22 cellular contexts compared by ENCODE assay signal in the genomic region with DNA sequence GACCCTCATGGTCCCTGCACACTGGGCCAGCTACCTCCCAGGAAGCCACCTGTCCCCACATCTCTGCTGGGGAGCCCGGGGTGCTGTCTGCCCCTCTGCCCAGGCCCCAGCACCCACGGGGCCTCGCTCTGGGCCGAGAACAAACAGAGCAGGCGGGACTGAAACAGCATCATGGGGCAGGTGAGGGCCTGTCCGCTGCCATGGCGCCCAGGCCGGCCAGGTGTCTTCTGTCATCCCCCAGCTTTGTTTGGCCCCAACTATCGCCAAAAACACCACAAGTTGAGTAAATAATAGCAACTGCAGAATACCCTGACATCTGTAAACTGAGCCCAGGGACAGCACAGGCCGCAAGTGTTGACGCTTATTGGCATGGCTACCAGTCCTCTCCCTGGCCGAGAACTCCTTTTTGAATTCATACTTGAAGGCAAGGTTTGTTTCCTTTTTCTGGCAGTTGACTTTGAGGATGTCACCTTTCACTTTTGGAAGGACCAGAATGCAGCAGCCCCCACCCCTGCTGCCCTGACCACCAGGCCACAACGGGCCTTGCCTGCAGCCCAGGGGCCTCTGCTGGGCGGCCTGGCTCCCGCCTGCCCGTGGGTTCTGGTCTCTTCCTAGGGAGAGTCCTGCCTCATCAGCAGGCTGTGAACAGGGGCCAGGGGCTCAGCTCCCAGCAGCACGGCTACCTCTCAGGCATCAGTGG.
DNase-seq lines count a peak whose midpoint lies in the region; ATAC-seq and TF ChIP-seq lines count a peak whose summit lies in the region.
"Had no signal": no experiment of that assay in that cellular context is flagged by ENCODE, and none has a peak within 500 bp of the region (broad histone marks: within the 10 kb centered on the region; RNA-seq: fewer than 3 reads in every experiment).

No MANE protein-coding gene starts in this region.

- H3F3A ChIP-seq in neural progenitor cell (ENCODE audit: low read depth): peaks cover 8% of the 10 kb centered on the region

- H3K9ac ChIP-seq in neural progenitor cell: no peak overlapping the region

- peaks cover 0 to 2% of the 10 kb centered on the region in 2 donors for H3K27me3 ChIP-seq in breast epithelium
- no peaks in the 10 kb centered on the region for H3K27me3 ChIP-seq in Caco-2 (replicated peaks; ENCODE audit: control insufficient read depth, insufficient read depth, low read length)
- H3K27me3 ChIP-seq in right atrium auricular region: no peaks in the 10 kb centered on the region
- H3K27me3 ChIP-seq in neural progenitor cell: peaks cover 22% of the 10 kb centered on the region
- H3K27me3 ChIP-seq: ascending aorta had no signal

- H3K4me3 ChIP-seq in breast epithelium: no peak overlapping the region
- H3K4me3 ChIP-seq in Caco-2 (ENCODE audit: low read depth, low read length): no peak overlapping the region
- no peak overlapping the region for H3K4me3 ChIP-seq in right atrium auricular region
- no peak overlapping the region for H3K4me3 ChIP-seq in neural progenitor cell
- H3K4me3 ChIP-seq: ascending aorta, SJSA1, spleen had no signal

- H3K4me1 ChIP-seq in breast epithelium (peaks cover 8 to 11% of the 10 kb centered on the region in 2 donors), Caco-2 (no peaks in the 10 kb centered on the region), right atrium auricular region (peaks cover 0 to 36% of the 10 kb centered on the region in 2 donors), neural progenitor cell (peaks cover 6% of the 10 kb centered on the region)
- H3K4me1 ChIP-seq: SJSA1, spleen had no signal

- no peaks in the 10 kb centered on the region for H3K79me2 ChIP-seq in neural progenitor cell (ENCODE audit: low read depth)

- no peak overlapping the region for H3K4me2 ChIP-seq in neural progenitor cell

- H3K4me1 Mint-ChIP-seq in MCF 10A (ENCODE audit: insufficient read depth, unreplicated experiment): peaks cover 5% of the 10 kb centered on the region
- H3K4me1 Mint-ChIP-seq in Caco-2 (ENCODE audit: low read depth, unreplicated experiment): peaks cover 4% of the 10 kb centered on the region
- peaks cover 11% of the 10 kb centered on the region for H3K4me1 Mint-ChIP-seq in neural progenitor cell
- H3K4me1 Mint-ChIP-seq: activated CD4-positive, alpha-beta memory T cell treated with anti-CD3 and anti-CD28 coated beads, Interleukin-2, amount 10 ng/mL, durations not matched to agents 7 days and 5 days; activated naive CD4-positive, alpha-beta T cell treated with anti-CD3 and anti-CD28 coated beads, Interleukin-2, amount 10 ng/mL, durations not matched to agents 7 days and 5 days; CD8-positive, alpha-beta memory T cell; neural crest cell; T-helper 17 cell had no signal

- peaks cover 30% of the 10 kb centered on the region for H4K20me1 ChIP-seq in neural progenitor cell (ENCODE audit: low read depth)

- BruUV-seq in MCF 10A (replicated peaks; lab: Mats Ljungman, UMichigan): no TSS peak
- BruUV-seq in Caco-2 (replicated peaks; lab: Mats Ljungman, UMichigan): no TSS peak

- H3K36me3 Mint-ChIP-seq in MCF 10A (ENCODE audit: insufficient read depth, unreplicated experiment) (peaks cover 15% of the 10 kb centered on the region), Caco-2 (ENCODE audit: insufficient read depth, unreplicated experiment) (no peaks in the 10 kb centered on the region), neural progenitor cell (peaks cover 15% of the 10 kb centered on the region)
- H3K36me3 Mint-ChIP-seq: activated naive CD4-positive, alpha-beta T cell treated with anti-CD3 and anti-CD28 coated beads, Interleukin-2, amount 10 ng/mL, durations not matched to agents 7 days and 5 days had no signal

- POLR2A ChIA-PET in MCF 10A (lab: Yijun Ruan, JAX): interaction anchor here (0.6 to 1.2 kb wide), 4 partner anchors 134 to 1557 kb away, joined by 3 to 5 read pairs (median 4); no protein-coding TSS in a partner anchor
- POLR2A ChIA-PET in Caco-2 (lab: Charles Lee): no interaction called here

- no peak overlapping the region for H3K27ac Mint-ChIP-seq in MCF 10A (ENCODE audit: low read depth, unreplicated experiment)
- H3K27ac Mint-ChIP-seq in Caco-2 (ENCODE audit: unreplicated experiment): no peak overlapping the region
- no peak overlapping the region for H3K27ac Mint-ChIP-seq in neural progenitor cell
- H3K27ac Mint-ChIP-seq: activated CD4-positive, alpha-beta memory T cell treated with anti-CD3 and anti-CD28 coated beads, Interleukin-2, amount 10 ng/mL, durations not matched to agents 7 days and 5 days; activated naive CD4-positive, alpha-beta T cell treated with anti-CD3 and anti-CD28 coated beads, Interleukin-2, amount 10 ng/mL, durations not matched to agents 7 days and 5 days; T-helper 17 cell had no signal

- no peak for TF ChIP-seq POLR2A in breast epithelium (IDR thresholded peaks at IDR 0.05)

- DNase-seq in breast epithelium (ENCODE audit: low spot score in 2 of 2) (no peak), MCF 10A (ENCODE audit: unreplicated experiment) (no peak), NCI-H510A treated with DMSO at 0.1 percent for 48 hours (lab: John Stamatoyannopoulos, UW) (peak; percentile 95), Caco-2 (no peak), right atrium auricular region (ENCODE audit: low spot score) (no peak), neural progenitor cell (ENCODE audit: low spot score) (no peak)
- DNase-seq: activated CD4-positive, alpha-beta memory T cell treated with anti-CD3 and anti-CD28 coated beads, Interleukin-2, amount 10 ng/mL, durations not matched to agents 7 days and 5 days; activated naive CD4-positive, alpha-beta T cell treated with anti-CD3 and anti-CD28 coated beads, Interleukin-2, amount 10 ng/mL, durations not matched to agents 7 days and 5 days; activated T-cell treated with anti-CD3 and anti-CD28 coated beads, Interleukin-2, amount 50 U/mL, for 1 hour; CD8-positive, alpha-beta memory T cell; cerebellar nuclear complex; effector CD8-positive, alpha-beta T cell; KG1; midbrain; OCI-M1; spleen; T-helper 17 cell had no signal

- no peaks in the 10 kb centered on the region for H3K36me3 ChIP-seq in breast epithelium
- H3K36me3 ChIP-seq in Caco-2 (ENCODE audit: control insufficient read depth, insufficient read depth, low read length): no peaks in the 10 kb centered on the region
- peaks cover 58% of the 10 kb centered on the region for H3K36me3 ChIP-seq in right atrium auricular region
- no peaks in the 10 kb centered on the region for H3K36me3 ChIP-seq in neural progenitor cell
- H3K36me3 ChIP-seq: SJSA1 had no signal

- no peaks in the 10 kb centered on the region for H3K27me3 Mint-ChIP-seq in MCF 10A (ENCODE audit: insufficient read depth, unreplicated experiment)
- no peaks in the 10 kb centered on the region for H3K27me3 Mint-ChIP-seq in Caco-2 (ENCODE audit: insufficient read depth, unreplicated experiment)
- H3K27me3 Mint-ChIP-seq in neural progenitor cell (ENCODE audit: insufficient read depth, low read depth): peaks cover 18% of the 10 kb centered on the region
- H3K27me3 Mint-ChIP-seq: CD8-positive, alpha-beta memory T cell; T-helper 17 cell had no signal

- intact Hi-C loops in breast epithelium (cut with DNase I; ENCODE audit: low total_unique reads) (no loop called here), MCF 10A (cut with micrococcal nuclease) (no loop called here), Caco-2 (cut with micrococcal nuclease; ENCODE audit: unreplicated experiment) (no loop called here)

- H3K27ac ChIP-seq in breast epithelium (peak overlapping the region; percentile 55 to 69), right atrium auricular region (no peak overlapping the region), neural progenitor cell (no peak overlapping the region)
- H3K27ac ChIP-seq: ascending aorta, SJSA1, spleen had no signal

- H3K9me3 Mint-ChIP-seq in MCF 10A (ENCODE audit: unreplicated experiment) (no peaks in the 10 kb centered on the region), Caco-2 (ENCODE audit: unreplicated experiment) (no peaks in the 10 kb centered on the region), neural progenitor cell (no peaks in the 10 kb centered on the region)
- H3K9me3 Mint-ChIP-seq: activated CD4-positive, alpha-beta memory T cell treated with anti-CD3 and anti-CD28 coated beads, Interleukin-2, amount 10 ng/mL, durations not matched to agents 7 days and 5 days; activated naive CD4-positive, alpha-beta T cell treated with anti-CD3 and anti-CD28 coated beads, Interleukin-2, amount 10 ng/mL, durations not matched to agents 7 days and 5 days; CD8-positive, alpha-beta memory T cell; neural crest cell had no signal

- H3K4me3 Mint-ChIP-seq in MCF 10A (ENCODE audit: unreplicated experiment): no peak overlapping the region
- no peak overlapping the region for H3K4me3 Mint-ChIP-seq in Caco-2 (ENCODE audit: unreplicated experiment)
- H3K4me3 Mint-ChIP-seq in neural progenitor cell: no peak overlapping the region
- H3K4me3 Mint-ChIP-seq: activated CD4-positive, alpha-beta memory T cell treated with anti-CD3 and anti-CD28 coated beads, Interleukin-2, amount 10 ng/mL, durations not matched to agents 7 days and 5 days; activated naive CD4-positive, alpha-beta T cell treated with anti-CD3 and anti-CD28 coated beads, Interleukin-2, amount 10 ng/mL, durations not matched to agents 7 days and 5 days; CD8-positive, alpha-beta memory T cell; neural crest cell; T-helper 17 cell had no signal

- no peaks in the 10 kb centered on the region for H3K9me3 ChIP-seq in breast epithelium
- H3K9me3 ChIP-seq in Caco-2: no peaks in the 10 kb centered on the region
- no peaks in the 10 kb centered on the region for H3K9me3 ChIP-seq in right atrium auricular region
- H3K9me3 ChIP-seq in neural progenitor cell (ENCODE audit: low read depth): no peaks in the 10 kb centered on the region
- H3K9me3 ChIP-seq: ascending aorta, SJSA1, spleen had no signal

- TF ChIP-seq CTCF in breast epithelium (IDR thresholded peaks at IDR 0.05) (no peak), MCF 10A (IDR thresholded peaks at IDR 0.05; ENCODE audit: unreplicated experiment) (no peak), Caco-2 (IDR thresholded peaks at IDR 0.05; ENCODE audit: insufficient read depth in 1 of 2, low read depth in 1 of 2, low read length in 1 of 2, severe bottlenecking in 1 of 2, unreplicated experiment in 1 of 2) (no peak), right atrium auricular region (IDR thresholded peaks at IDR 0.05) (no peak), neural progenitor cell (IDR thresholded peaks at IDR 0.05) (no peak)

- CTCF ChIA-PET in MCF 10A (lab: Yijun Ruan, JAX): interaction anchor here (0.5 to 0.6 kb wide), 2 partner anchors 43 to 199 kb away, joined by 3 read pairs; no protein-coding TSS in a partner anchor
- CTCF ChIA-PET in Caco-2 (lab: Charles Lee): no interaction called here

- ATAC-seq in esophagus mucosa: peak; percentile 8
- ATAC-seq: left lobe of liver, T-helper 17 cell had no signal

- H2AFZ ChIP-seq in neural progenitor cell (replicated peaks): no peak overlapping the region

Comparison
In these comparisons a context has a peak if more than half of its experiments do, and no peak if none do; other contexts are left out.
1. H3K27ac ChIP-seq: peak in breast epithelium (2 of 2); none in right atrium auricular region (0 of 2) and neural progenitor cell (single experiment).